Comparison of ENCODE assay signal across 2 cellular contexts in the genomic region with DNA sequence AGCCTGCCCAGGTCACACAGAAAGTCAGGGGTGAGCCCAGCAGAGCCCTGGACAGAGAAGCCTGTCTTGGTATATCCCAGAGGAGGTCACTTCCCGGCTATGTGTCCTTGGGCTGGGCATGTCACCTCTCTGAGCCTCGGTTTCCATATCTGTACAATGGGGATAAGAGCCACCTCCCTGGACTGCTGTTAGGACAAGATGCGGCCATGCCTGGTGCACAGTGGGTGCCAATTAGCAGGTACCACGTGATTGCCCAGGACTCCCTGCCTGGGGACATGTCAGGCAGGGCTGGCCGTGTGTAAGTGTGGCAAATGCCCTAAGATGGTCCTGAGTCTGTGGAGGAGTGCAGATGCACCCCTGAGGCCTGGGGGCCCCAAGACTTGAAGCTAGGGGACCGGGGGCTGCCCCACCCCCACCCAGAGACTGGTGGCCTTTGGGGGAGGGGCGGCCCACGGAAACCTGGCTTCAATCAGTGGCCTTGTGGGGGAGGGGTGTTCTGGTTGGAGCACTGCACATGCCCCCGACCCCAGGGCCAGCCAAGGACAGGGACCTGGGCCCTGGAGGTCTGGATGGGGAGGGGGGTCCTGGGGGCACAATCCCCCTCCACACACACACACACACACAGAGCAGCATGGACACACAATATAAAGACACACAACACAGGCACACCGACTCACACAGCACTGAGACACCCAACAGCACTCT.
TF ChIP-seq lines count a peak whose summit lies in the region.

No MANE protein-coding gene starts in this region.

TF ChIP-seq in HCT116, 20 proteins besides CTCF, POLR2A, EP300 and RAD21 (continued from another document):
- TF ChIP-seq FOSL1 (IDR thresholded peaks at IDR 0.05; ENCODE audit: low read depth): no peak
- no peak for TF ChIP-seq ZFX (IDR thresholded peaks at IDR 0.05)
- no peak for TF ChIP-seq JUND (IDR thresholded peaks at IDR 0.05)
- TF ChIP-seq ELF1 (IDR thresholded peaks at IDR 0.05; ENCODE audit: borderline replicate concordance, low read depth): no peak
- no peak for TF ChIP-seq ZNF274 (IDR thresholded peaks at IDR 0.05; ENCODE audit: low read depth, low read length)
- no peak for TF ChIP-seq TCF7L2 (IDR thresholded peaks at IDR 0.05; ENCODE audit: borderline replicate concordance, extremely low read depth, insufficient read depth, insufficient read length)
- TF ChIP-seq CEBPB (IDR thresholded peaks at IDR 0.05; ENCODE audit: low read depth): no peak
- TF ChIP-seq, protein P1, sequence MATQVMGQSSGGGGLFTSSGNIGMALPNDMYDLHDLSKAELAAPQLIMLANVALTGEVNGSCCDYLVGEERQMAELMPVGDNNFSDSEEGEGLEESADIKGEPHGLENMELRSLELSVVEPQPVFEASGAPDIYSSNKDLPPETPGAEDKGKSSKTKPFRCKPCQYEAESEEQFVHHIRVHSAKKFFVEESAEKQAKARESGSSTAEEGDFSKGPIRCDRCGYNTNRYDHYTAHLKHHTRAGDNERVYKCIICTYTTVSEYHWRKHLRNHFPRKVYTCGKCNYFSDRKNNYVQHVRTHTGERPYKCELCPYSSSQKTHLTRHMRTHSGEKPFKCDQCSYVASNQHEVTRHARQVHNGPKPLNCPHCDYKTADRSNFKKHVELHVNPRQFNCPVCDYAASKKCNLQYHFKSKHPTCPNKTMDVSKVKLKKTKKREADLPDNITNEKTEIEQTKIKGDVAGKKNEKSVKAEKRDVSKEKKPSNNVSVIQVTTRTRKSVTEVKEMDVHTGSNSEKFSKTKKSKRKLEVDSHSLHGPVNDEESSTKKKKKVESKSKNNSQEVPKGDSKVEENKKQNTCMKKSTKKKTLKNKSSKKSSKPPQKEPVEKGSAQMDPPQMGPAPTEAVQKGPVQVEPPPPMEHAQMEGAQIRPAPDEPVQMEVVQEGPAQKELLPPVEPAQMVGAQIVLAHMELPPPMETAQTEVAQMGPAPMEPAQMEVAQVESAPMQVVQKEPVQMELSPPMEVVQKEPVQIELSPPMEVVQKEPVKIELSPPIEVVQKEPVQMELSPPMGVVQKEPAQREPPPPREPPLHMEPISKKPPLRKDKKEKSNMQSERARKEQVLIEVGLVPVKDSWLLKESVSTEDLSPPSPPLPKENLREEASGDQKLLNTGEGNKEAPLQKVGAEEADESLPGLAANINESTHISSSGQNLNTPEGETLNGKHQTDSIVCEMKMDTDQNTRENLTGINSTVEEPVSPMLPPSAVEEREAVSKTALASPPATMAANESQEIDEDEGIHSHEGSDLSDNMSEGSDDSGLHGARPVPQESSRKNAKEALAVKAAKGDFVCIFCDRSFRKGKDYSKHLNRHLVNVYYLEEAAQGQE (IDR thresholded peaks at IDR 0.05; ENCODE audit: low read depth): no peak
- no peak for TF ChIP-seq CBX3 (IDR thresholded peaks at IDR 0.05; ENCODE audit: low read depth)

TF ChIP-seq in WTC11, 78 proteins besides CTCF, POLR2A, EP300 and RAD21 (continued from another document):
- TF ChIP-seq, protein P2, sequence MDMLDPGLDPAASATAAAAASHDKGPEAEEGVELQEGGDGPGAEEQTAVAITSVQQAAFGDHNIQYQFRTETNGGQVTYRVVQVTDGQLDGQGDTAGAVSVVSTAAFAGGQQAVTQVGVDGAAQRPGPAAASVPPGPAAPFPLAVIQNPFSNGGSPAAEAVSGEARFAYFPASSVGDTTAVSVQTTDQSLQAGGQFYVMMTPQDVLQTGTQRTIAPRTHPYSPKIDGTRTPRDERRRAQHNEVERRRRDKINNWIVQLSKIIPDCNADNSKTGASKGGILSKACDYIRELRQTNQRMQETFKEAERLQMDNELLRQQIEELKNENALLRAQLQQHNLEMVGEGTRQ (CRISPR knock-in tag; IDR thresholded peaks at IDR 0.05): peak; percentile 50; the same call in 1 of the 2 replicates
- TF ChIP-seq ZNF121 (CRISPR knock-in tag; IDR thresholded peaks at IDR 0.05): no peak
